Comparison of ENCODE assay signal across 25 cellular contexts in genomic region chr14:104250175-104250574, GRCh38.
DNase-seq lines count a peak whose midpoint lies in the region; ATAC-seq and TF ChIP-seq lines count a peak whose summit lies in the region.
"Had no signal": no experiment of that assay in that cellular context is flagged by ENCODE, and none has a peak within 500 bp of the region (broad histone marks: within the 10 kb centered on the region; RNA-seq: fewer than 3 reads in every experiment).

No MANE protein-coding gene starts in this region.

- H3K27ac ChIP-seq in right atrium auricular region: no peak overlapping the region
- H3K27ac ChIP-seq in RWPE2 (ENCODE audit: poor library complexity, severe bottlenecking): no peak overlapping the region
- no peak overlapping the region for H3K27ac ChIP-seq in neuronal stem cell (replicated peaks; ENCODE audit: low read length)
- H3K27ac ChIP-seq: BLaER1 treated with 17β-estradiol and CSF1 and Interleukin-3, amounts not matched to agents 10 nM and 100 nM; HL-60; PC-9 had no signal

- no peak overlapping the region for H3K4me3 Mint-ChIP-seq in type B pancreatic cell
- H3K4me3 Mint-ChIP-seq in activated T-helper 1 cell treated with anti-CD3 and anti-CD28 coated beads, Interleukin-12 subunit alpha, Interleukin-12 subunit beta, Interleukin-2, Interleukin-4 antibody, amounts not matched to agents 30 ng/mL and 10 ng/mL and 1 ng/mL, durations not matched to agents 14 hours and 24 hours and 36 hours: no peak overlapping the region
- H3K4me3 Mint-ChIP-seq: CD4-positive, alpha-beta memory T cell had no signal

- H3K4me2 ChIP-seq in neuronal stem cell (ENCODE audit: insufficient read depth, low read length, poor library complexity, severe bottlenecking): no peak overlapping the region
- H3K4me2 ChIP-seq: BLaER1 treated with 17β-estradiol and CSF1 and Interleukin-3, amounts not matched to agents 10 nM and 100 nM; PC-9 had no signal

- H3K4me1 ChIP-seq in right atrium auricular region (no peaks in the 10 kb centered on the region), RWPE2 (ENCODE audit: insufficient read depth, poor library complexity, severe bottlenecking) (no peaks in the 10 kb centered on the region), neuronal stem cell (ENCODE audit: control insufficient read depth in 2 of 2, insufficient read depth in 1 of 2, low read depth in 1 of 2, low read length in 2 of 2) (no peaks in the 10 kb centered on the region)
- H3K4me1 ChIP-seq: Caco-2 had no signal

- TF ChIP-seq CTCF in right atrium auricular region (IDR thresholded peaks at IDR 0.05): no peak
- TF ChIP-seq CTCF in RWPE2 (IDR thresholded peaks at IDR 0.05; ENCODE audit: poor library complexity, severe bottlenecking): no peak
- no peak for TF ChIP-seq CTCF in type B pancreatic cell (conservative IDR thresholded peaks at IDR 0.05)

- H2BK5ac ChIP-seq in neuronal stem cell (ENCODE audit: low read length): peak overlapping the region; percentile 39

- H3K4me3 ChIP-seq in right atrium auricular region (no peak overlapping the region), RWPE2 (ENCODE audit: severe bottlenecking) (no peak overlapping the region), neuronal stem cell (ENCODE audit: low read length in 2 of 2) (no peak overlapping the region)
- H3K4me3 ChIP-seq: BLaER1 treated with 17β-estradiol and CSF1 and Interleukin-3, amounts not matched to agents 10 nM and 100 nM; PC-9 had no signal

- H2BK15ac ChIP-seq in neuronal stem cell (ENCODE audit: low read length): no peak overlapping the region

- intact Hi-C loops in left ventricle myocardium superior (cut with micrococcal nuclease): no loop called here
- intact Hi-C loops in activated T-helper 1 cell treated with anti-CD3 and anti-CD28 coated beads, Interleukin-12 subunit alpha, Interleukin-12 subunit beta, Interleukin-2, Interleukin-4 antibody, amounts not matched to agents 30 ng/mL and 10 ng/mL and 1 ng/mL, durations not matched to agents 14 hours and 24 hours and 36 hours (cut with micrococcal nuclease): no loop called here

- no peak overlapping the region for H2BK12ac ChIP-seq in neuronal stem cell (ENCODE audit: low read length)

- peaks cover 5% of the 10 kb centered on the region for H3K4me1 Mint-ChIP-seq in type B pancreatic cell (ENCODE audit: unreplicated experiment)
- H3K4me1 Mint-ChIP-seq in activated T-helper 1 cell treated with anti-CD3 and anti-CD28 coated beads, Interleukin-12 subunit alpha, Interleukin-12 subunit beta, Interleukin-2, Interleukin-4 antibody, amounts not matched to agents 30 ng/mL and 10 ng/mL and 1 ng/mL, durations not matched to agents 14 hours and 24 hours and 36 hours (ENCODE audit: low read depth): no peaks in the 10 kb centered on the region

- peaks cover 5% of the 10 kb centered on the region for H3K27me3 Mint-ChIP-seq in type B pancreatic cell
- no peaks in the 10 kb centered on the region for H3K27me3 Mint-ChIP-seq in activated T-helper 1 cell treated with anti-CD3 and anti-CD28 coated beads, Interleukin-12 subunit alpha, Interleukin-12 subunit beta, Interleukin-2, Interleukin-4 antibody, amounts not matched to agents 30 ng/mL and 10 ng/mL and 1 ng/mL, durations not matched to agents 14 hours and 24 hours and 36 hours (ENCODE audit: insufficient read depth)

- no peak overlapping the region for H3K4ac ChIP-seq in neuronal stem cell (ENCODE audit: low read length)

- no peak overlapping the region for H4K91ac ChIP-seq in neuronal stem cell (ENCODE audit: low read depth, low read length, poor library complexity)

- no peaks in the 10 kb centered on the region for H3K36me3 Mint-ChIP-seq in type B pancreatic cell
- no peaks in the 10 kb centered on the region for H3K36me3 Mint-ChIP-seq in activated T-helper 1 cell treated with anti-CD3 and anti-CD28 coated beads, Interleukin-12 subunit alpha, Interleukin-12 subunit beta, Interleukin-2, Interleukin-4 antibody, amounts not matched to agents 30 ng/mL and 10 ng/mL and 1 ng/mL, durations not matched to agents 14 hours and 24 hours and 36 hours (ENCODE audit: low read depth)
- H3K36me3 Mint-ChIP-seq: CD4-positive, alpha-beta memory T cell had no signal

- no peaks in the 10 kb centered on the region for H3K79me1 ChIP-seq in neuronal stem cell (ENCODE audit: low read depth, low read length)

- H3K9me3 ChIP-seq in right atrium auricular region (peaks cover 4 to 11% of the 10 kb centered on the region in 2 donors), RWPE2 (ENCODE audit: severe bottlenecking) (no peaks in the 10 kb centered on the region), neuronal stem cell (replicated peaks in 1 of 2; ENCODE audit: control insufficient read depth in 2 of 2, insufficient read depth in 1 of 2, low read depth in 1 of 2, low read length in 2 of 2) (peaks cover 6 to 7% of the 10 kb centered on the region in 2 donors)
- H3K9me3 ChIP-seq: Caco-2 had no signal

- no peaks in the 10 kb centered on the region for H3K36me3 ChIP-seq in right atrium auricular region
- no peaks in the 10 kb centered on the region for H3K36me3 ChIP-seq in RWPE2 (ENCODE audit: low read depth)
- H3K36me3 ChIP-seq in neuronal stem cell (replicated peaks in 1 of 2; ENCODE audit: control insufficient read depth in 2 of 2, insufficient read depth in 2 of 2, low read length in 2 of 2): no peaks in the 10 kb centered on the region

- H3K18ac ChIP-seq in neuronal stem cell (ENCODE audit: low read length): no peak overlapping the region

- no peak overlapping the region for H3K9ac ChIP-seq in neuronal stem cell (ENCODE audit: low read depth, low read length, poor library complexity)
- H3K9ac ChIP-seq: BLaER1 treated with 17β-estradiol and CSF1 and Interleukin-3, amounts not matched to agents 10 nM and 100 nM had no signal

- H2AK5ac ChIP-seq in neuronal stem cell (ENCODE audit: low read depth, low read length): no peak overlapping the region

- no peak overlapping the region for H3K27ac Mint-ChIP-seq in type B pancreatic cell
- no peak overlapping the region for H3K27ac Mint-ChIP-seq in activated T-helper 1 cell treated with anti-CD3 and anti-CD28 coated beads, Interleukin-12 subunit alpha, Interleukin-12 subunit beta, Interleukin-2, Interleukin-4 antibody, amounts not matched to agents 30 ng/mL and 10 ng/mL and 1 ng/mL, durations not matched to agents 14 hours and 24 hours and 36 hours
- H3K27ac Mint-ChIP-seq: CD4-positive, alpha-beta memory T cell had no signal

- ATAC-seq in left ventricle myocardium superior (no peak), RWPE2 (ENCODE audit: low read depth) (no peak)

- no peak overlapping the region for H2AFZ ChIP-seq in neuronal stem cell (ENCODE audit: low read length)
- H2AFZ ChIP-seq: PC-9 had no signal

- no peak overlapping the region for H3K23ac ChIP-seq in neuronal stem cell (ENCODE audit: low read depth, low read length, poor library complexity)

- H3K27me3 ChIP-seq in right atrium auricular region: no peaks in the 10 kb centered on the region
- no peaks in the 10 kb centered on the region for H3K27me3 ChIP-seq in RWPE2 (ENCODE audit: insufficient read depth, poor library complexity, severe bottlenecking)
- peaks cover 0 to 7% (median 0%) of the 10 kb centered on the region in 3 experiments for H3K27me3 ChIP-seq in neuronal stem cell (ENCODE audit: control insufficient read depth in 3 of 3, insufficient read depth in 3 of 3, low read depth in 1 of 3, low read length in 3 of 3)

- H2BK120ac ChIP-seq in neuronal stem cell (ENCODE audit: low read depth, low read length): no peak overlapping the region

- no CpG with 5 or more reads among the region's 8 CpGs for WGBS in neuronal stem cell (ENCODE audit: extremely low coverage in 2 of 2, insufficient read length in 2 of 2, insufficient replicate concordance in 1 of 2), 2 donors

- H4K8ac ChIP-seq in neuronal stem cell (ENCODE audit: low read depth, low read length): no peak overlapping the region

- H3K14ac ChIP-seq in neuronal stem cell (ENCODE audit: low read length): peak overlapping the region; percentile 21

- no peaks in the 10 kb centered on the region for H3K9me3 Mint-ChIP-seq in type B pancreatic cell
- no peaks in the 10 kb centered on the region for H3K9me3 Mint-ChIP-seq in activated T-helper 1 cell treated with anti-CD3 and anti-CD28 coated beads, Interleukin-12 subunit alpha, Interleukin-12 subunit beta, Interleukin-2, Interleukin-4 antibody, amounts not matched to agents 30 ng/mL and 10 ng/mL and 1 ng/mL, durations not matched to agents 14 hours and 24 hours and 36 hours

- DNase-seq in right atrium auricular region (ENCODE audit: low spot score) (peak; percentile 32), left ventricle myocardium superior (no peak), RWPE2 (ENCODE audit: low spot score) (peak; percentile 56), neuronal stem cell (ENCODE audit: low spot score) (no peak), type B pancreatic cell (ENCODE audit: extremely low spot score, unreplicated experiment) (peak; percentile 53), H4 (ENCODE audit: low spot score) (no peak)
- DNase-seq in activated CD4-positive, alpha-beta T cell treated with anti-CD3 and anti-CD28 coated beads for 1 hour: no peak
- no peak for DNase-seq in activated T-helper 1 cell treated with anti-CD3 and anti-CD28 coated beads, Interleukin-12 subunit alpha, Interleukin-12 subunit beta, Interleukin-2, Interleukin-4 antibody, amounts not matched to agents 30 ng/mL and 10 ng/mL and 1 ng/mL, durations not matched to agents 14 hours and 24 hours and 36 hours (ENCODE audit: low spot score)
- DNase-seq: Caco-2; CD4-positive, alpha-beta memory T cell; DND-41; HCEC 1CT; KBM-7; MM.1S; NCI-H1105; NCI-H146; NCI-H2029; NCI-H2227 treated with DMSO at 0.1 percent for 48 hours; NCI-H510A treated with DMSO at 0.1 percent for 48 hours; NCI-H748 treated with DMSO at 0.1 percent for 48 hours; PC-9; RPMI8226; SHP77 treated with DMSO at 0.1 percent for 48 hours had no signal

Comparison
In these comparisons a context has a peak if more than half of its experiments do, and no peak if none do; other contexts are left out.
1. DNase-seq: peak in right atrium auricular region (single experiment), RWPE2 (single experiment) and type B pancreatic cell (single experiment); none in left ventricle myocardium superior (single experiment), neuronal stem cell (single experiment), H4 (single experiment), activated CD4-positive, alpha-beta T cell treated with anti-CD3 and anti-CD28 coated beads for 1 hour (single experiment) and activated T-helper 1 cell treated with anti-CD3 and anti-CD28 coated beads, Interleukin-12 subunit alpha, Interleukin-12 subunit beta, Interleukin-2, Interleukin-4 antibody, amounts not matched to agents 30 ng/mL and 10 ng/mL and 1 ng/mL, durations not matched to agents 14 hours and 24 hours and 36 hours (single experiment).